Comparison of ENCODE assay signal across 9 cellular contexts in the genomic region with DNA sequence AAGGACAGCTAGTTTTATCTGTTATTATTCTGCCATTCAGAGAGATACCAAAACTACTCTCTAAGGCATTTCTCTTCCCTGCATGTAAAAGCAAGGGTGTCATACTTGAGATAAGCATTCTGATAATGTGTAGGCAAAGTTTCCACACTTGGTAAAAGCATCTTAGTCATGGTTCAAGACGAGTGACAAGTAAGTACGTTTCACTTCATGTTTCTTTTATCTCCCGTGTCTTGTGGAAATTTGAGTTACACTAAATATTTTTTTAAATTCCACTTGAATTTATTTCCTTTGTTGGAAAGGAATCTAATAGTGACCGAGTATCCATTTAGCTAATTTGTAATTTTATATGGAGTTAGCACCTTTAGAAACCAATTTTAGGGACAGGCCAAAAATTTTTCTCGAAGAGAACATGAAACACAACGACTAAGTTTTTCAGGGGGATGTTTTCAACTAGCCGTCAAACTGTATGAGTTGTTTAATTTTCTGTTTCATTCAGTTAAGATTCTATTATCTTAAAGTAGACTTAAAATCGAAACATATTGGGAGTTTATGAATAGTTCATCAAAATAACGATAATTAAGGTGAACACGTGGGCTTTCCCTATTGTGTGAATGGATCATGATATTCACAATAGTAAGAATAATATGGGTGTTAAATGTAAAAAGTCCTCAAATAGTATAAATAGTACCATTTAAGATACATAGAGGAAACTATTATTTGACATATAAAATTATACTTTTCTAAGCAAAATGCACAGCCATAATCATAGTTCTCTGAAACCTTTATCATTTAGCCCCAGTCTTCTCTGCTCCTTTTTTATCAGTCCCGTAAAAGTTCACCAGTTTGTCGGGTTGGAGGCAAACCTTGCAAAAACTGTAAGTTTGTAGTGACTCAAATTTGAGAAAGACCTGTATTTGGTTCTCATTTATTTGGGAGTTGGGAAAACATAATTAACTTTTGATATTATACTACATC. TPM values are rescaled to one million over a fixed set of nuclear protein-coding genes. Genes with fewer than 3 reads are reported as not detected.
DNase-seq lines count a peak whose midpoint lies in the region; ATAC-seq, FAIRE-seq and TF ChIP-seq lines count a peak whose summit lies in the region.
"Had no signal": no experiment of that assay in that cellular context is flagged by ENCODE, and none has a peak within 500 bp of the region (broad histone marks: within the 10 kb centered on the region; RNA-seq: fewer than 3 reads in every experiment).

No MANE protein-coding gene starts in this region.

- H3K36me3 ChIP-seq in PC-3 (ENCODE audit: low read depth, low read length) (no peaks in the 10 kb centered on the region), small intestine (ENCODE audit: control insufficient read depth in 2 of 2, insufficient read depth in 2 of 2, low read length in 2 of 2) (no peaks in the 10 kb centered on the region)

- DNase-seq in activated CD4-positive, alpha-beta T cell treated with anti-CD3 and anti-CD28 coated beads for 36 hours = no peak
- no peak for DNase-seq in activated CD4-positive, alpha-beta T cell treated with anti-CD3 and anti-CD28 coated beads for 1 hour
- DNase-seq in PC-3 (no peak), dorsolateral prefrontal cortex (no peak), small intestine (peak; percentile 62), NCI-H2171 treated with DMSO at 0.1 percent for 48 hours (lab: John Stamatoyannopoulos, UW) (no peak), NCI-H187 treated with DMSO at 0.1 percent for 48 hours (lab: John Stamatoyannopoulos, UW) (no peak), SIG-M5 (lab: John Stamatoyannopoulos, UW) (no peak)
- DNase-seq: NCI-H1694 treated with DMSO at 0.1 percent for 48 hours had no signal

- H3K4me2 ChIP-seq in PC-3 (ENCODE audit: low read length) = peak overlapping the region; percentile 94

- no peak overlapping the region for H2AFZ ChIP-seq in PC-3 (ENCODE audit: low read length)

- 68 to 76% (median 69%) methylated on average over 12 of the region's 12 CpGs for WGBS in small intestine, 3 donors

- H3K9ac ChIP-seq in PC-3 (ENCODE audit: low read length) = no peak overlapping the region

- no peak for FAIRE-seq in small intestine (lab: Jason Lieb, UNC)

- H3K4me3 Mint-ChIP-seq in activated CD4-positive, alpha-beta T cell treated with anti-CD3 and anti-CD28 coated beads for 36 hours = peak overlapping the region; percentile 53

- H3K27me3 ChIP-seq in PC-3 (ENCODE audit: low read length) (no peaks in the 10 kb centered on the region), dorsolateral prefrontal cortex (no peaks in the 10 kb centered on the region), small intestine (ENCODE audit: control insufficient read depth in 2 of 2, insufficient read depth in 2 of 2, low read length in 2 of 2) (no peaks in the 10 kb centered on the region)

- H3K9me3 ChIP-seq in PC-3 (ENCODE audit: low read length) = no peaks in the 10 kb centered on the region
- H3K9me3 ChIP-seq in small intestine (ENCODE audit: control insufficient read depth, low read depth) = no peaks in the 10 kb centered on the region

- H3K4me1 Mint-ChIP-seq in activated CD4-positive, alpha-beta T cell treated with anti-CD3 and anti-CD28 coated beads for 36 hours = peaks cover 42% of the 10 kb centered on the region

- no peaks in the 10 kb centered on the region for H3K9me3 Mint-ChIP-seq in activated CD4-positive, alpha-beta T cell treated with anti-CD3 and anti-CD28 coated beads for 36 hours (ENCODE audit: low read depth)

- CTCF ChIA-PET in activated CD4-positive, alpha-beta T cell treated with anti-CD3 and anti-CD28 coated beads for 36 hours (lab: Charles Lee) = interaction anchor here (0.7 to 5.1 kb wide), 6 partner anchors 10 to 200 kb away, joined by 3 to 25 read pairs (median 4); no protein-coding TSS in a partner anchor
- CTCF ChIA-PET in PC-3 (lab: Charles Lee) = interaction anchor here (0.6 kb wide), 1 partner anchor 607 kb away, joined by 3 read pairs; no protein-coding TSS in a partner anchor

- no TSS peak for BruUV-seq in PC-3 (replicated peaks; lab: Mats Ljungman, UMichigan)

- H3K4me3 ChIP-seq in PC-3 (ENCODE audit: low read length) (peak overlapping the region; percentile 74; the same call in 1 of the 2 replicates), dorsolateral prefrontal cortex (peak overlapping the region in 14 of 59 donors; percentile 67 to 84 (median 76)), small intestine (ENCODE audit: low read depth in 1 of 2, low read length in 2 of 2) (no peak overlapping the region)

- H3K27ac ChIP-seq in PC-3 (ENCODE audit: low read length) = no peak overlapping the region
- H3K27ac ChIP-seq in dorsolateral prefrontal cortex = peak overlapping the region in 45 of 59 donors; percentile 84 to 98 (median 95)
- peak overlapping the region in 1 of 2 donors; percentile 41 for H3K27ac ChIP-seq in small intestine (ENCODE audit: low read depth in 1 of 2, low read length in 1 of 2)

- intact Hi-C loops in activated CD4-positive, alpha-beta T cell treated with anti-CD3 and anti-CD28 coated beads for 36 hours (cut with DNase I, micrococcal nuclease) = loop anchor here (1.0 to 10.0 kb wide), 12 partner anchors 57 to 889 kb away; partner anchors contain the start of genes GLRX (in 2 of the 2) and ARSK (in 1 of the 2)
- intact Hi-C loops in PC-3 (cut with micrococcal nuclease) = loop anchor here (2.0 kb wide), 1 partner anchor 17 kb away; no protein-coding TSS in a partner anchor
- intact Hi-C loops in dorsolateral prefrontal cortex (cut with DNase I) = loop anchor here (2.0 to 10.0 kb wide), 6 partner anchors 83 to 954 kb away; partner anchors contain the start of genes RHOBTB3 (in 2 of the 2), ARSK (in 1 of the 2) and SKIC3 (in 1 of the 2)

- POLR2A ChIA-PET in activated CD4-positive, alpha-beta T cell treated with anti-CD3 and anti-CD28 coated beads for 36 hours (lab: Charles Lee) = no interaction called here
- POLR2A ChIA-PET in PC-3 (lab: Charles Lee; ENCODE audit: unreplicated experiment) = interaction anchor here (0.5 kb wide), 1 partner anchor 77 kb away, joined by 5 read pairs; no protein-coding TSS in a partner anchor

- no peaks in the 10 kb centered on the region for H3F3A ChIP-seq in PC-3 (ENCODE audit: low read length, unreplicated experiment)

- H3K79me2 ChIP-seq in PC-3 (ENCODE audit: low read length) = no peaks in the 10 kb centered on the region

- H4K20me1 ChIP-seq in PC-3 (ENCODE audit: low read length) = no peaks in the 10 kb centered on the region

- no peaks in the 10 kb centered on the region for H3K27me3 Mint-ChIP-seq in activated CD4-positive, alpha-beta T cell treated with anti-CD3 and anti-CD28 coated beads for 36 hours

- peak overlapping the region; percentile 83 for H3K27ac Mint-ChIP-seq in activated CD4-positive, alpha-beta T cell treated with anti-CD3 and anti-CD28 coated beads for 36 hours

- ATAC-seq in activated CD4-positive, alpha-beta T cell treated with anti-CD3 and anti-CD28 coated beads for 36 hours = peak; percentile 37
- no peak for ATAC-seq in PC-3

- H3K36me3 Mint-ChIP-seq in activated CD4-positive, alpha-beta T cell treated with anti-CD3 and anti-CD28 coated beads for 36 hours (ENCODE audit: low read depth) = peaks cover 5% of the 10 kb centered on the region

- no peak for TF ChIP-seq CTCF in PC-3 (conservative IDR thresholded peaks at IDR 0.05; ENCODE audit: low read depth, low read length)
- TF ChIP-seq CTCF in dorsolateral prefrontal cortex (IDR thresholded peaks at IDR 0.05 in 54 of 56, conservative IDR thresholded peaks at IDR 0.05 in 2 of 56; ENCODE audit: low read depth in 1 of 56, partially characterized antibody in 56 of 56) = no peak

- H3K4me1 ChIP-seq in PC-3 (ENCODE audit: insufficient read depth, low read length) (peaks cover 12% of the 10 kb centered on the region), small intestine (ENCODE audit: control insufficient read depth in 2 of 2, insufficient read depth in 1 of 2, low read depth in 1 of 2, low read length in 1 of 2) (no peaks in the 10 kb centered on the region)

- H3K9me2 ChIP-seq in PC-3 (replicated peaks; ENCODE audit: low read length) = no peaks in the 10 kb centered on the region

RNA-seq across cellular contexts. Expression of gene RFESD, which starts 1.6 kb away (rescaled TPM):
- 1 to 10 TPM; 4.1 to 9.2 TPM for total RNA-seq in activated CD4-positive, alpha-beta T cell treated with anti-CD3 and anti-CD28 coated beads for 36 hours
- total RNA-seq in PC-3 (2014; rRNA removed) (0.36 and 2.4 TPM in 2 replicates), dorsolateral prefrontal cortex (1 to 10 TPM; 1.0 to 7.7 (median 3.6) TPM)
- 1 to 10 TPM in 1 of 3 donors, under 1 TPM in 1, not detected in 1; 0.27 to 1.4 TPM for polyA plus RNA-seq in small intestine

RNA-seq across cellular contexts. Expression of gene GPR150, which starts 28.3 kb away (rescaled TPM):
- total RNA-seq in activated CD4-positive, alpha-beta T cell treated with anti-CD3 and anti-CD28 coated beads for 36 hours = under 1 TPM; 0.37 to 0.46 TPM
- total RNA-seq in PC-3 (2014; rRNA removed) = 0.35 TPM in 1 of 2 replicates, not detected in the other
- 1 to 10 TPM in 119 of 120 experiments, under 1 TPM in 1; 0.93 to 7.8 (median 4.4) TPM for total RNA-seq in dorsolateral prefrontal cortex
- polyA plus RNA-seq in small intestine = under 1 TPM in 1 of 3 donors, not detected in 2; 0.15 TPM

RNA-seq across cellular contexts. Expression of gene SPATA9, which starts 34.6 kb away (rescaled TPM):
- total RNA-seq in activated CD4-positive, alpha-beta T cell treated with anti-CD3 and anti-CD28 coated beads for 36 hours = not detected
- total RNA-seq in PC-3 (2014; rRNA removed) (not detected in 2 replicates), dorsolateral prefrontal cortex (1 to 10 TPM in 32 of 120 experiments, under 1 TPM in 53, not detected in 35; 0.24 to 2.5 (median 0.87) TPM)
- under 1 TPM in 1 of 3 donors, not detected in 2; 0.24 TPM for polyA plus RNA-seq in small intestine
